16 cellular contexts compared by ENCODE assay signal in the genomic region with DNA sequence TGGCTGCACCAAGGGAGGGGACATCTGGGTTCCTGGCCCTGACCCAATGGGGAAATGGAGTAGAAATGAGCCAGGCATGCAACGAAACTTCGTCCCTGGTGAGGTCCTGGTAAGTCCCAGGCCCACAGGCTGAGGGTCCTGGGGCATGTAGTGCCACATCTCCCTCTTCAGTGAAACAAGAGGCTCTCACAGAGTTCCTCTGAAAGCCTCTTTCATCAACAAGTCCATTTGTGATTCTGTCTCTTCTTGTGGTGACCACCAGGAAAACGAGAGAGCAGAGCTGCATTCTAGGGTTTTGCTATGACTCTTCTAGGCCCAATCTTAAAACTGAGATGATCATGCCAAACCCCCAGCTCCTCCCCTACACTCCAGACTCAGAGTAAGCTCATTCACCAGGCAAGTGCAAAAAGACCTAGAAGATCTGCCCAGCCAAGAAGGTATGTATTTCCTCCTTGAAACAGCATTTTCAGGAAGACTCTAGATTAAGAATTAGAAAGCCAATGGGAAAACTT.
"Had no signal": no experiment of that assay in that cellular context is flagged by ENCODE, and none has a peak within 500 bp of the region (broad histone marks: within the 10 kb centered on the region; RNA-seq: fewer than 3 reads in every experiment).

No MANE protein-coding gene starts in this region.

- H3K36me3 ChIP-seq: heart right ventricle, thyroid gland, upper lobe of left lung, uterus had no signal

- H3K4me1 ChIP-seq: heart right ventricle, thyroid gland, upper lobe of left lung, uterus had no signal

- H3K4me3 ChIP-seq: heart right ventricle, thyroid gland, upper lobe of left lung, uterus had no signal

- H3K27ac Mint-ChIP-seq: effector memory CD8-positive, alpha-beta T cell; mesothelial cell of epicardium; natural killer cell; stimulated activated naive CD8-positive, alpha-beta T cell treated with anti-CD3 and anti-CD28 coated beads, Interleukin-15, Interleukin-2, amounts not matched to agents 100 ng/mL and 50 ng/mL, for 24 hours had no signal

- H3K27ac ChIP-seq: heart right ventricle, thyroid gland, upper lobe of left lung, uterus had no signal

- H3K9me3 ChIP-seq: heart right ventricle, thyroid gland, upper lobe of left lung, uterus had no signal

- FAIRE-seq: small intestine had no signal

- H3K4me1 Mint-ChIP-seq: mesothelial cell of epicardium, natural killer cell had no signal

- H3K27me3 ChIP-seq: thyroid gland, upper lobe of left lung, uterus had no signal

- H3K36me3 Mint-ChIP-seq: mesothelial cell of epicardium, natural killer cell had no signal

- H3K27me3 Mint-ChIP-seq: stimulated activated naive CD8-positive, alpha-beta T cell treated with anti-CD3 and anti-CD28 coated beads, Interleukin-15, Interleukin-2, amounts not matched to agents 100 ng/mL and 50 ng/mL, for 24 hours had no signal

- DNase-seq: effector memory CD8-positive, alpha-beta T cell; foreskin melanocyte; heart right ventricle; islet precursor cell; mammary epithelial cell; natural killer cell; right cardiac atrium; small intestine; stimulated activated CD4-positive, alpha-beta T cell treated with anti-CD3 and anti-CD28 coated beads, Interleukin-12 subunit alpha, Interleukin-12 subunit beta, amount 100 ng/mL, for 4 hours; thyroid gland; upper lobe of left lung; uterus had no signal

- H3K4me3 Mint-ChIP-seq: effector memory CD8-positive, alpha-beta T cell; mesothelial cell of epicardium; natural killer cell; neural crest cell; stimulated activated naive CD8-positive, alpha-beta T cell treated with anti-CD3 and anti-CD28 coated beads, Interleukin-15, Interleukin-2, amounts not matched to agents 100 ng/mL and 50 ng/mL, for 24 hours had no signal

- H3K9me3 Mint-ChIP-seq: effector memory CD8-positive, alpha-beta T cell; mesothelial cell of epicardium; natural killer cell; neural crest cell; stimulated activated naive CD8-positive, alpha-beta T cell treated with anti-CD3 and anti-CD28 coated beads, Interleukin-15, Interleukin-2, amounts not matched to agents 100 ng/mL and 50 ng/mL, for 24 hours had no signal

- ATAC-seq: effector memory CD8-positive, alpha-beta T cell; heart right ventricle; left lobe of liver; natural killer cell; right cardiac atrium had no signal
